In the genomic region with DNA sequence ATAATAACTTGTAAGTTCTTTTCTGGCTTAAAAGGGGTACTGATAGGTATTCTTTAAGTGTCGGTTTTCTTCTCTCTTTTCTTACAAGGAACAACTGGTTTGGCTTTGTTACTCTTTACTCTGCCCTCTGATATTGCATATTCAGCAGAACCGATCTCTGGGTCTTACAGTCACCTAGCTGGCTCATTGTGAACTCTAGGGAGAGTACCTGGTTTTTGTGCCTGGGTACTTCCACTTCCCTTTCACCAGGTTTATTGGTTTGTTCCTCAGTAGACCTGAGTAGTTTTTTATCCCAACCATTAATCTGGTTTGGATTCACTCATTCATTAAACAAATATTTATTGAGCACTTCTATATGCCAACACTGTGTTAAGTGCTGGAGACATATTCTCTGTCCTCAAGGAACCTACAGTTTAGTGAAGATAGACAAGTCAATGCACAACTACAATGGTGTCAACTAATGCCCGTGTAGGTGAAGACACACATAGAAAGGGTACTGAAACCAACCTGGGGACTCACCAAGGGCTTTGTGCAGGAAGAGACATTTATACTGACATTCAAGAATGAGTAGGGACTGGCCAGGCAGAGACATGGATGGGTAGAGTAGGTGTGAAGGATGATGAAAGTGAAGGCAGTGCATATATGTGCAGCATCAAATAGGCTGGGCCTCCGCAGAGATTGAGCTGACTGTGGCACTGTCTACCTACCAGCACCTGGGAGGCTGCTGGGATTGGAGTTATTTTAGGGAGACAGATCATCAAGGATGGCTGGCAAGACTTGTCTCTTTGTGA, we compare ENCODE assay signal across 25 cellular contexts.
DNase-seq lines count a peak whose midpoint lies in the region; ATAC-seq, FAIRE-seq and TF ChIP-seq lines count a peak whose summit lies in the region.
"Had no signal": no experiment of that assay in that cellular context is flagged by ENCODE, and none has a peak within 500 bp of the region (broad histone marks: within the 10 kb centered on the region; RNA-seq: fewer than 3 reads in every experiment).

No MANE protein-coding gene starts in this region.

- no peak for TF ChIP-seq RAD21 in HepG2 (CRISPR knock-in tag; IDR thresholded peaks at IDR 0.05)

- H3K4me3 Mint-ChIP-seq in stimulated activated naive B cell treated with anti-CD40 and anti-IgM and Interleukin-4, amounts not matched to agents 10 μg/mL and 1 μg/mL and 100 μg/mL, for 72 hours = no peak overlapping the region
- H3K4me3 Mint-ChIP-seq: CD14-positive monocyte; CD4-positive, alpha-beta T cell; CD8-positive, alpha-beta memory T cell; HFFc6 had no signal

- TF ChIP-seq EP300 in HepG2 (IDR thresholded peaks at IDR 0.05; ENCODE audit: low read depth in 2 of 2, low read length in 2 of 2) = no peak
- no peak for TF ChIP-seq EP300 in HepG2 (CRISPR knock-in tag; IDR thresholded peaks at IDR 0.05; ENCODE audit: borderline replicate concordance)

- intact Hi-C loops in HepG2 (cut with micrococcal nuclease; ENCODE audit: unreplicated experiment) = no loop called here
- intact Hi-C loops in right lobe of liver (cut with DNase I) = no loop called here

- POLR2A ChIA-PET in HepG2 (lab: Yijun Ruan, JAX) = no interaction called here

- no peaks in the 10 kb centered on the region for H3K27me3 Mint-ChIP-seq in stimulated activated naive B cell treated with anti-CD40 and anti-IgM and Interleukin-4, amounts not matched to agents 10 μg/mL and 1 μg/mL and 100 μg/mL, for 72 hours
- H3K27me3 Mint-ChIP-seq: CD4-positive, alpha-beta T cell had no signal

- CTCF ChIA-PET in HepG2 (lab: Yijun Ruan, JAX; ENCODE audit: low intra/inter-chr PET ratio, low total read pairs) = no interaction called here

- H3K27ac ChIP-seq in HepG2 (ENCODE audit: extremely low read length, insufficient read depth, low read length) (no peak overlapping the region), right lobe of liver (no peak overlapping the region), OCI-LY3 (ENCODE audit: low read length) (no peak overlapping the region)
- H3K27ac ChIP-seq: A549; BLaER1 treated with 17β-estradiol and CSF1 and Interleukin-3, amounts not matched to agents 10 nM and 100 nM had no signal

- in situ Hi-C loops in HepG2 (cut with HindIII; ENCODE audit: extremely low pct_ligation_motif_present, low pct_unique_long_range_greater_than_20kb) = no loop called here

- H2AFZ ChIP-seq in HepG2 (ENCODE audit: low read length) (no peak overlapping the region), OCI-LY3 (ENCODE audit: low read depth, low read length) (no peak overlapping the region)

- TF ChIP-seq CTCF in HepG2 (CRISPR knock-in tag; IDR thresholded peaks at IDR 0.05) (no peak), right lobe of liver (IDR thresholded peaks at IDR 0.05) (no peak), OCI-LY3 (IDR thresholded peaks at IDR 0.05; ENCODE audit: low read depth, low read length) (no peak)

- H3K36me3 ChIP-seq in HepG2 (replicated peaks in 1 of 2; ENCODE audit: control insufficient read depth in 1 of 2, insufficient read depth in 2 of 2, low read length in 2 of 2) = no peaks in the 10 kb centered on the region
- H3K36me3 ChIP-seq in right lobe of liver = no peaks in the 10 kb centered on the region
- H3K36me3 ChIP-seq in OCI-LY3 (replicated peaks; ENCODE audit: low read depth, low read length) = no peaks in the 10 kb centered on the region
- H3K36me3 ChIP-seq: BE2C; BLaER1 treated with 17β-estradiol and CSF1 and Interleukin-3, amounts not matched to agents 10 nM and 100 nM; HAP-1 had no signal

- H3K36me3 Mint-ChIP-seq in stimulated activated naive B cell treated with anti-CD40 and anti-IgM and Interleukin-4, amounts not matched to agents 10 μg/mL and 1 μg/mL and 100 μg/mL, for 72 hours = no peaks in the 10 kb centered on the region
- H3K36me3 Mint-ChIP-seq: CD14-positive monocyte; CD8-positive, alpha-beta memory T cell had no signal

- no peaks in the 10 kb centered on the region for H4K20me1 ChIP-seq in HepG2 (ENCODE audit: insufficient read depth, low read length)
- H4K20me1 ChIP-seq in OCI-LY3 (ENCODE audit: insufficient read depth, low read length) = no peaks in the 10 kb centered on the region
- H4K20me1 ChIP-seq: BLaER1 treated with 17β-estradiol and CSF1 and Interleukin-3, amounts not matched to agents 10 nM and 100 nM had no signal

- ATAC-seq in HepG2 (no peak), right lobe of liver (no peak)
- peak; percentile 94 to 96 for ATAC-seq in stimulated activated naive B cell treated with anti-CD40 and anti-IgM and Interleukin-4, amounts not matched to agents 10 μg/mL and 1 μg/mL and 100 μg/mL, for 72 hours (replicated peaks)
- ATAC-seq: A549, GM12878 had no signal

- 0% methylated on average over 4 of the region's 4 CpGs for WGBS in HepG2 (ENCODE audit: low lambda C conversion rate)
- WGBS in right lobe of liver (ENCODE audit: insufficient coverage, low coverage, low lambda C conversion rate, missing lambda C conversion rate) = 54% methylated on average over 4 of the region's 4 CpGs

- no TSS peak for BruUV-seq in HepG2 (replicated peaks; lab: Mats Ljungman, UMichigan)

- H3K4me1 ChIP-seq in HepG2 (ENCODE audit: insufficient read depth, low read length) = no peaks in the 10 kb centered on the region
- H3K4me1 ChIP-seq in right lobe of liver = no peaks in the 10 kb centered on the region
- H3K4me1 ChIP-seq in OCI-LY3 (ENCODE audit: low read length) = peaks cover 13% of the 10 kb centered on the region
- H3K4me1 ChIP-seq: A549; BLaER1 treated with 17β-estradiol and CSF1 and Interleukin-3, amounts not matched to agents 10 nM and 100 nM; HAP-1 had no signal

- no peak for FAIRE-seq in HepG2 (lab: Jason Lieb, UNC)
- FAIRE-seq: A549, D721Med, GM12878, H54 had no signal

- H3K9ac ChIP-seq in HepG2 (ENCODE audit: insufficient read depth, low read depth, low read length) = no peak overlapping the region
- H3K9ac ChIP-seq in OCI-LY3 (ENCODE audit: low read length) = no peak overlapping the region
- H3K9ac ChIP-seq: BLaER1 treated with 17β-estradiol and CSF1 and Interleukin-3, amounts not matched to agents 10 nM and 100 nM had no signal

- H3K4me1 Mint-ChIP-seq in stimulated activated naive B cell treated with anti-CD40 and anti-IgM and Interleukin-4, amounts not matched to agents 10 μg/mL and 1 μg/mL and 100 μg/mL, for 72 hours = peaks cover 9 to 10% of the 10 kb centered on the region in 2 donors
- H3K4me1 Mint-ChIP-seq: CD14-positive monocyte had no signal

- no peak overlapping the region for H3K4me3 ChIP-seq in HepG2 (replicated peaks in 1 of 3; ENCODE audit: insufficient read depth in 1 of 3, low read depth in 2 of 3, low read length in 3 of 3)
- H3K4me3 ChIP-seq in right lobe of liver = no peak overlapping the region
- H3K4me3 ChIP-seq in OCI-LY3 (ENCODE audit: low read length) = no peak overlapping the region
- H3K4me3 ChIP-seq: A549; BLaER1 treated with 17β-estradiol and CSF1 and Interleukin-3, amounts not matched to agents 10 nM and 100 nM; GM12878; HAP-1 had no signal

- peaks cover 5 to 13% of the 10 kb centered on the region in 2 donors for H3K9me3 Mint-ChIP-seq in stimulated activated naive B cell treated with anti-CD40 and anti-IgM and Interleukin-4, amounts not matched to agents 10 μg/mL and 1 μg/mL and 100 μg/mL, for 72 hours

- H3K27ac Mint-ChIP-seq in stimulated activated naive B cell treated with anti-CD40 and anti-IgM and Interleukin-4, amounts not matched to agents 10 μg/mL and 1 μg/mL and 100 μg/mL, for 72 hours = no peak overlapping the region
- H3K27ac Mint-ChIP-seq: CD14-positive monocyte; CD4-positive, alpha-beta T cell; CD8-positive, alpha-beta memory T cell; HFFc6 had no signal

- H3K9me3 ChIP-seq in HepG2 (ENCODE audit: low read length) (no peaks in the 10 kb centered on the region), right lobe of liver (no peaks in the 10 kb centered on the region), OCI-LY3 (ENCODE audit: insufficient read depth, low read length) (peaks cover 3% of the 10 kb centered on the region; the same call in 1 of the 2 replicates)
- H3K9me3 ChIP-seq: A549, BE2C, HAP-1 had no signal

- H3K79me2 ChIP-seq in HepG2 (ENCODE audit: insufficient read depth, low read length) (no peaks in the 10 kb centered on the region), OCI-LY3 (ENCODE audit: low read length) (no peaks in the 10 kb centered on the region)

- DNase-seq in HepG2 (ENCODE audit: low spot score) (no peak), right lobe of liver (no peak), NCI-H446 treated with DMSO at 0.1 percent for 48 hours (lab: John Stamatoyannopoulos, UW) (no peak), NCI-H2227 (lab: John Stamatoyannopoulos, UW; ENCODE audit: unreplicated experiment) (no peak)
- DNase-seq in stimulated activated naive B cell treated with anti-CD40 and anti-IgM and Interleukin-4, amounts not matched to agents 10 μg/mL and 1 μg/mL and 100 μg/mL, for 72 hours = peak; percentile 12
- DNase-seq: 8988T; ACHN; AML-193; BE2C; CD4-positive, alpha-beta T cell; CD8-positive, alpha-beta memory T cell; DMS 273 treated with DMSO at 0.1 percent for 48 hours; DMS79; EL; GDM1; GOT3; HFFc6 had no signal

- H3K4me2 ChIP-seq in HepG2 (ENCODE audit: low read depth, low read length) (no peak overlapping the region), OCI-LY3 (ENCODE audit: low read length) (peak overlapping the region; percentile 16; the same call in 1 of the 2 replicates)
- H3K4me2 ChIP-seq: A549; BLaER1 treated with 17β-estradiol and CSF1 and Interleukin-3, amounts not matched to agents 10 nM and 100 nM had no signal

- H3K27me3 ChIP-seq in HepG2 (ENCODE audit: control insufficient read depth in 1 of 2, insufficient read depth in 2 of 2, low read length in 2 of 2) = no peaks in the 10 kb centered on the region; a peak in 1 of 5 replicates
- no peaks in the 10 kb centered on the region for H3K27me3 ChIP-seq in right lobe of liver
- no peaks in the 10 kb centered on the region for H3K27me3 ChIP-seq in OCI-LY3 (ENCODE audit: low read depth, low read length)
- H3K27me3 ChIP-seq: BE2C; BLaER1 treated with 17β-estradiol and CSF1 and Interleukin-3, amounts not matched to agents 10 nM and 100 nM had no signal

- no peak for TF ChIP-seq POLR2A in HepG2 (IDR thresholded peaks at IDR 0.05; ENCODE audit: insufficient read depth in 1 of 2, low read depth in 2 of 2, low read length in 2 of 2)
- TF ChIP-seq POLR2A in right lobe of liver (IDR thresholded peaks at IDR 0.05) = no peak

TF ChIP-seq in HepG2, 621 proteins besides CTCF, POLR2A, EP300 and RAD21:
- TF ChIP-seq MAFK (conservative IDR thresholded peaks at IDR 0.05 in 1 of 2, IDR thresholded peaks at IDR 0.05 in 1 of 2; ENCODE audit: low read length in 2 of 2) = peak; percentile 15 to 39; a peak in 1 of 4 replicates
- TF ChIP-seq SMAD1 (CRISPR knock-in tag; IDR thresholded peaks at IDR 0.05; ENCODE audit: borderline replicate concordance, low read depth) = no peak
- TF ChIP-seq ELF1 (CRISPR knock-in tag; IDR thresholded peaks at IDR 0.05) = no peak

Comparison
In these comparisons a context has a peak if more than half of its experiments do, and no peak if none do; other contexts are left out.
1. ATAC-seq: peak in stimulated activated naive B cell treated with anti-CD40 and anti-IgM and Interleukin-4, amounts not matched to agents 10 μg/mL and 1 μg/mL and 100 μg/mL, for 72 hours (2 of 2); none in HepG2 (single experiment) and right lobe of liver (0 of 4).